In genomic region chr17:1640329-1641064, GRCh38 we compare ENCODE assay signal across 1 cellular context.
TF ChIP-seq lines count a peak whose summit lies in the region.

No MANE protein-coding gene starts in this region.

TF ChIP-seq in SK-N-SH treated with all-trans-retinoic acid at 6 μM for 48 hours, 23 proteins besides CTCF, POLR2A, EP300 and RAD21 (continued from another document):
- TF ChIP-seq ESRRG (CRISPR knock-in tag; IDR thresholded peaks at IDR 0.05), result no peak
- no peak for TF ChIP-seq CSRNP3 (CRISPR knock-in tag; IDR thresholded peaks at IDR 0.05)
- TF ChIP-seq TSHZ2 (CRISPR knock-in tag; IDR thresholded peaks at IDR 0.05), result no peak
- no peak for TF ChIP-seq ISL1 (CRISPR knock-in tag; IDR thresholded peaks at IDR 0.05)
- TF ChIP-seq RARB (CRISPR knock-in tag; IDR thresholded peaks at IDR 0.05), result no peak
- TF ChIP-seq ZC3H10 (CRISPR knock-in tag; IDR thresholded peaks at IDR 0.05), result no peak
- TF ChIP-seq ZFP30 (CRISPR knock-in tag; IDR thresholded peaks at IDR 0.05), result no peak
